8 cellular contexts compared by ENCODE assay signal in the genomic region with DNA sequence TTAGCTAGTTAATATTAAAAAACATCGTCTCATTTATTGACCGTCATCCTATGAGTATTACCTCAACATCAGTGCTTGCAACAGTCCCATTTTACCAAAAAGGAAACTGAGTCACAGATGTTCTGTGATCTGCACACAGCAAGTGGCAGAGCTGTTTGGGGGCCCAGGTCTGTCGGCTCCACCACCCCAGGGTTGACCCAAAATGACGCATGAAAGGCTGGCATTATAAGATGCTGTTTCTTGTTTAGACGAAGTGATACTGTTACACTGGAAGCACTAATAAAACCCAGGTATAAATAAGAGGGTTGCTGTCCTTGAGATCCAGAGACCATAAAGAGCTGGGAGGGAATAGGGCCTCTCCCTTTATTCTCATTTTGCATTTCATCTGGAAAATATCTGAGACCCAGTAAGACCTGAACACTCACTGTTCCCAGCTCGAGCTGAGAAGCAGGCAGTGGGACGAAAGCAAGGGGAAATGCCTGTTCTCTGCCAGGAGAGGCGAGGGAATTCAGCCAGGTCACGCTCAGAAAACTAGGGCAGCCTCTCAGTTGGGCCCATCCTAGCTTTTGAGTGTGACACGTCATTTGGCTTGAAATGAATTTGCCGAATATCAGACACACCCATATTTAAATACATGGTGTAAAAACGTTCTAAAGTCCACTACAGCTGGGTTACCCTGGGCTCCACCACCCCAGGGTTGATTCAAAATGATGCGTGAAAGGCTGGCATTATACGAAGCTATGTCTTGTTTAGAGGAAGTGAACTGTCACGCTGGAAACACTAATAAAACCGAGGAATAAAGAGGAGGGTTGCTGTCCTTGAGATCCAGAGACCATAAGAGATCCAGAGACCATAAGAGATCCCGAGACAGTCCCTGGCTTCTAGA. TPM values are rescaled to one million over a fixed set of nuclear protein-coding genes. Genes with fewer than 3 reads are reported as not detected.
DNase-seq lines count a peak whose midpoint lies in the region; TF ChIP-seq lines count a peak whose summit lies in the region.

No MANE protein-coding gene starts in this region.

- H3K4me3 ChIP-seq in CD4-positive, alpha-beta memory T cell (ENCODE audit: low read length in 2 of 2): no peak overlapping the region
- peak overlapping the region in 52 of 59 donors; percentile 54 to 91 (median 84) for H3K4me3 ChIP-seq in dorsolateral prefrontal cortex

- H3K9me3 Mint-ChIP-seq in CD4-positive, alpha-beta memory T cell: peaks cover 0 to 3% (median 0%) of the 10 kb centered on the region in 8 donors

- H3K4me1 ChIP-seq in CD4-positive, alpha-beta memory T cell (ENCODE audit: insufficient read depth, low read length): peaks cover 67% of the 10 kb centered on the region

- no peak for DNase-seq in CD4-positive, alpha-beta memory T cell
- peak; percentile 78 for DNase-seq in M059J (ENCODE audit: low read depth)
- peak in 2 of 10 donors; percentile 32 to 83 for DNase-seq in dorsolateral prefrontal cortex
- peak; percentile 77 for DNase-seq in myocyte (ENCODE audit: low read depth)
- no peak for DNase-seq in iPS-NIHi11 (ENCODE audit: low spot score)
- no peak for DNase-seq in GDM1 (lab: John Stamatoyannopoulos, UW)
- DNase-seq in NCI-H2029 treated with DMSO at 0.1 percent for 48 hours (lab: John Stamatoyannopoulos, UW): no peak
- no peak for DNase-seq in OCI-M2 (lab: John Stamatoyannopoulos, UW; ENCODE audit: unreplicated experiment)

- H3K4me3 Mint-ChIP-seq in CD4-positive, alpha-beta memory T cell: peak overlapping the region; percentile 59 to 83 (median 74)

- peak overlapping the region; percentile 51 to 96 (median 85) for H3K27ac Mint-ChIP-seq in CD4-positive, alpha-beta memory T cell

- H3K9me3 ChIP-seq in CD4-positive, alpha-beta memory T cell (ENCODE audit: control insufficient read depth in 1 of 2, low read length in 2 of 2): no peaks in the 10 kb centered on the region

- TF ChIP-seq CTCF in dorsolateral prefrontal cortex (IDR thresholded peaks at IDR 0.05 in 54 of 56, conservative IDR thresholded peaks at IDR 0.05 in 2 of 56; ENCODE audit: low read depth in 1 of 56, partially characterized antibody in 56 of 56): no peak

- POLR2A ChIA-PET in CD4-positive, alpha-beta memory T cell (lab: Charles Lee; ENCODE audit: partially characterized antibody): interaction anchor here (0.9 to 13.4 kb wide), 11 partner anchors 7 to 723 kb away, joined by 3 to 220 read pairs (median 12); partner anchors contain the start of genes AK9, CD164, CDC40 and FIG4

- H3K27me3 Mint-ChIP-seq in CD4-positive, alpha-beta memory T cell: no peaks in the 10 kb centered on the region

- peaks cover 6% of the 10 kb centered on the region for H3K36me3 ChIP-seq in CD4-positive, alpha-beta memory T cell (ENCODE audit: insufficient read depth, low read length)

- intact Hi-C loops in CD4-positive, alpha-beta memory T cell (cut with micrococcal nuclease): loop anchor here (10.0 kb wide), 1 partner anchor 1358 kb away; the partner anchor contains the start of gene CDK19
- intact Hi-C loops in dorsolateral prefrontal cortex (cut with DNase I): loop anchor here in 1 of 2 donors (1.0 kb wide), 1 partner anchor 17 kb away; the partner anchor contains the start of genes PPIL6 and SMPD2

- peak overlapping the region; percentile 56 for H3K27ac ChIP-seq in CD4-positive, alpha-beta memory T cell (ENCODE audit: low read depth, low read length)
- peak overlapping the region in 54 of 59 donors; percentile 6 to 94 (median 83) for H3K27ac ChIP-seq in dorsolateral prefrontal cortex

- peaks cover 10 to 22% of the 10 kb centered on the region in 2 donors for H3K36me3 Mint-ChIP-seq in CD4-positive, alpha-beta memory T cell

- H3K4me1 Mint-ChIP-seq in CD4-positive, alpha-beta memory T cell: peaks cover 42 to 70% (median 56%) of the 10 kb centered on the region in 4 donors

- no peaks in the 10 kb centered on the region for H3K27me3 ChIP-seq in CD4-positive, alpha-beta memory T cell (ENCODE audit: insufficient read depth, low read length)
- no peaks in the 10 kb centered on the region for H3K27me3 ChIP-seq in dorsolateral prefrontal cortex

- CTCF ChIA-PET in CD4-positive, alpha-beta memory T cell (lab: Charles Lee; ENCODE audit: partially characterized antibody): interaction anchor here (0.7 to 8.6 kb wide), 11 partner anchors 7 to 268 kb away, joined by 3 to 70 read pairs (median 4); partner anchors contain the start of genes PPIL6, SMPD2 and ZBTB24

RNA-seq across cellular contexts. Expression of gene MICAL1, which starts 1.4 kb away (rescaled TPM):
- total RNA-seq in CD4-positive, alpha-beta memory T cell: 10 to 100 TPM; 76.5 to 79.3 TPM
- polyA plus RNA-seq in CD4-positive, alpha-beta memory T cell: 10 to 100 TPM in 1 of 2 donors, 1 to 10 TPM in 1; 9.0 to 23.5 TPM
- 15.4 and 21.5 TPM in 2 replicates for total RNA-seq in M059J (2014; rRNA removed; shearing (Covaris generic))
- total RNA-seq in dorsolateral prefrontal cortex: 10 to 100 TPM; 22.6 to 77.0 (median 42.3) TPM
- total RNA-seq in myocyte: 170 and 187 TPM in 2 replicates
- 59.8 TPM for polyA plus RNA-seq in myocyte (2012)

RNA-seq across cellular contexts. Expression of gene SMPD2, which starts 16.4 kb away (rescaled TPM):
- 10 to 100 TPM; 21.7 to 23.6 TPM for total RNA-seq in CD4-positive, alpha-beta memory T cell
- 10 to 100 TPM in 1 of 2 donors, 1 to 10 TPM in 1; 8.2 to 15.8 TPM for polyA plus RNA-seq in CD4-positive, alpha-beta memory T cell
- 10.9 and 14.6 TPM in 2 replicates for total RNA-seq in M059J (2014; rRNA removed; shearing (Covaris generic))
- 10 to 100 TPM in 28 of 120 experiments, 1 to 10 TPM in 92; 3.5 to 16.3 (median 7.9) TPM for total RNA-seq in dorsolateral prefrontal cortex
- total RNA-seq in myocyte: 4.6 and 5.3 TPM in 2 replicates
- 6.1 TPM for polyA plus RNA-seq in myocyte (2012)

RNA-seq across cellular contexts. Expression of gene PPIL6, which starts 16.5 kb away (rescaled TPM):
- total RNA-seq in CD4-positive, alpha-beta memory T cell: under 1 TPM; 0.39 to 0.52 TPM
- polyA plus RNA-seq in CD4-positive, alpha-beta memory T cell: under 1 TPM; 0.33 to 0.35 TPM
- total RNA-seq in M059J (2014; rRNA removed; shearing (Covaris generic)): 2.1 and 9.6 TPM in 2 replicates
- 10 to 100 TPM in 73 of 120 experiments, 1 to 10 TPM in 47; 5.2 to 18.3 (median 10.6) TPM for total RNA-seq in dorsolateral prefrontal cortex
- 4.8 and 6.2 TPM in 2 replicates for total RNA-seq in myocyte
- 2.4 TPM for polyA plus RNA-seq in myocyte (2012)

RNA-seq across cellular contexts. Expression of gene ZBTB24, which starts 26.1 kb away (rescaled TPM):
- total RNA-seq in CD4-positive, alpha-beta memory T cell: 10 to 100 TPM; 27.2 to 28.4 TPM
- 10 to 100 TPM in 1 of 2 donors, 1 to 10 TPM in 1; 8.5 to 11.5 TPM for polyA plus RNA-seq in CD4-positive, alpha-beta memory T cell
- 11.5 and 13.4 TPM in 2 replicates for total RNA-seq in M059J (2014; rRNA removed; shearing (Covaris generic))
- total RNA-seq in dorsolateral prefrontal cortex (10 to 100 TPM in 61 of 120 experiments, 1 to 10 TPM in 59; 5.4 to 12.6 (median 10.0) TPM), myocyte (9.6 and 9.8 TPM in 2 replicates)
- polyA plus RNA-seq in myocyte (2012): 2.8 TPM

Comparison
In these comparisons a context has a peak if more than half of its experiments do, and no peak if none do; other contexts are left out.
1. DNase-seq: peak in M059J (single experiment) and myocyte (single experiment); none in CD4-positive, alpha-beta memory T cell (0 of 5), iPS-NIHi11 (single experiment), GDM1 (single experiment), NCI-H2029 treated with DMSO at 0.1 percent for 48 hours (single experiment) and OCI-M2 (single experiment).
2. H3K4me3 ChIP-seq: peak in dorsolateral prefrontal cortex (52 of 59); none in CD4-positive, alpha-beta memory T cell (0 of 2).